8 cellular contexts compared by ENCODE assay signal in genomic region chr2:154623819-154624218, GRCh38.
DNase-seq lines count a peak whose midpoint lies in the region; ATAC-seq and TF ChIP-seq lines count a peak whose summit lies in the region.

No MANE protein-coding gene starts in this region.

- peak; percentile 77 for TF ChIP-seq CTCF in C4-2B (conservative IDR thresholded peaks at IDR 0.05)

- peak; percentile 66 for ATAC-seq in GM19328 (IDR thresholded peaks at IDR 0.05; ENCODE audit: unreplicated experiment)
- no peak for ATAC-seq in GM19455 (IDR thresholded peaks at IDR 0.05; ENCODE audit: unreplicated experiment)

- no peak overlapping the region for H3K27ac ChIP-seq in C4-2B

- DNase-seq in Kasumi-1 (lab: John Stamatoyannopoulos, UW) (peak; percentile 70 to 81), SKM-1 (lab: John Stamatoyannopoulos, UW; ENCODE audit: unreplicated experiment) (peak; percentile 9), globus pallidus (ENCODE audit: low spot score) (peak; percentile 56), putamen (ENCODE audit: low spot score) (peak; percentile 46)
- no peak for DNase-seq in activated CD4-positive, alpha-beta T cell treated with anti-CD3 and anti-CD28 coated beads for 48 hours
